In genomic region chr10:27258838-27259532, GRCh38 we compare ENCODE assay signal across 8 cellular contexts. TPM values are rescaled to one million over a fixed set of nuclear protein-coding genes. Genes with fewer than 3 reads are reported as not detected.
A peak's percentile ranks its signal among the peaks of the same experiment; 100 is the strongest.
DNase-seq lines count a peak whose midpoint lies in the region; ATAC-seq and TF ChIP-seq lines count a peak whose summit lies in the region.

No MANE protein-coding gene starts in this region.

- H3K4me3 ChIP-seq in AG09309 (ENCODE audit: control insufficient read depth, low read depth, low read length) (peak overlapping the region; percentile 20), endodermal cell (ENCODE audit: low read length) (peak overlapping the region; percentile 78), muscle layer of colon (ENCODE audit: low read depth in 1 of 2, low read length in 2 of 2) (peak overlapping the region; percentile 58 to 61)

- DNase-seq in AG09309 (ENCODE audit: low read depth) (no peak), endodermal cell (peak; percentile 76), COLO829 (ENCODE audit: low spot score) (no peak), kidney tubule cell (ENCODE audit: low spot score) (no peak)

- H3K36me3 Mint-ChIP-seq in endodermal cell (ENCODE audit: low read depth): no peaks in the 10 kb centered on the region

- H3K4me1 Mint-ChIP-seq in endodermal cell: peaks cover 3% of the 10 kb centered on the region

- H3K27me3 Mint-ChIP-seq in endodermal cell (ENCODE audit: insufficient read depth): peaks cover 69% of the 10 kb centered on the region

- H3K9ac ChIP-seq in endodermal cell (ENCODE audit: extremely low read depth, low read length, poor library complexity, severe bottlenecking) (peak overlapping the region; percentile 40), muscle layer of colon (ENCODE audit: low read length) (no peak overlapping the region)

- peak; percentile 76 for ATAC-seq in GM19397 (IDR thresholded peaks at IDR 0.05; ENCODE audit: unreplicated experiment)
- peak; percentile 53 for ATAC-seq in SK-N-SH treated with all-trans-retinoic acid at 6 μM for 48 hours
- no peak for ATAC-seq in GM18873 (IDR thresholded peaks at IDR 0.05; ENCODE audit: low FRiP score, unreplicated experiment)

- no peaks in the 10 kb centered on the region for H3K4me1 ChIP-seq in endodermal cell (ENCODE audit: control insufficient read depth, insufficient read depth, low read length)
- H3K4me1 ChIP-seq in muscle layer of colon (ENCODE audit: insufficient read depth, low read length): no peaks in the 10 kb centered on the region

- no peak overlapping the region for H3K27ac Mint-ChIP-seq in endodermal cell

- peaks cover 55% of the 10 kb centered on the region for H3K27me3 ChIP-seq in endodermal cell (ENCODE audit: control insufficient read depth, insufficient read depth, low read length, poor library complexity, severe bottlenecking)
- peaks cover 15 to 21% of the 10 kb centered on the region in 2 donors for H3K27me3 ChIP-seq in muscle layer of colon (ENCODE audit: control insufficient read depth in 1 of 2, insufficient read depth in 2 of 2, low read length in 2 of 2)

- peak overlapping the region; percentile 79 for H3K4me3 Mint-ChIP-seq in endodermal cell

- 1% methylated on average over 34 to 65 of the region's 65 CpGs for WGBS in endodermal cell (ENCODE audit: insufficient coverage in 1 of 2, insufficient read length in 1 of 2), 2 experiments

- no peak overlapping the region for H3K27ac ChIP-seq in endodermal cell (ENCODE audit: low read depth, low read length)
- no peak overlapping the region for H3K27ac ChIP-seq in muscle layer of colon (ENCODE audit: low read depth, low read length)

- H3K9me3 Mint-ChIP-seq in endodermal cell: peaks cover 13% of the 10 kb centered on the region

- H3K36me3 ChIP-seq in endodermal cell (ENCODE audit: control insufficient read depth, insufficient read depth, low read length) (no peaks in the 10 kb centered on the region), muscle layer of colon (ENCODE audit: insufficient read depth, low read length) (no peaks in the 10 kb centered on the region)

- no peak for TF ChIP-seq CTCF in AG09309 (IDR thresholded peaks at IDR 0.05; ENCODE audit: control insufficient read depth, insufficient read depth, low read depth, low read length, missing control alignments)
- TF ChIP-seq CTCF in endodermal cell (conservative IDR thresholded peaks at IDR 0.05): peak; percentile 33

- H3K9me3 ChIP-seq in endodermal cell (ENCODE audit: control insufficient read depth, low read length) (no peaks in the 10 kb centered on the region), muscle layer of colon (ENCODE audit: low read length) (no peaks in the 10 kb centered on the region)

TF ChIP-seq in SK-N-SH treated with all-trans-retinoic acid at 6 μM for 48 hours, 23 proteins besides CTCF, POLR2A, EP300 and RAD21:
- TF ChIP-seq CREB5 (CRISPR knock-in tag; IDR thresholded peaks at IDR 0.05; ENCODE audit: low read depth) (no peak), TOX (CRISPR knock-in tag; IDR thresholded peaks at IDR 0.05; ENCODE audit: borderline replicate concordance) (no peak), ARNTL (CRISPR knock-in tag; IDR thresholded peaks at IDR 0.05; ENCODE audit: borderline replicate concordance, low read depth) (no peak), OSR1 (CRISPR knock-in tag; IDR thresholded peaks at IDR 0.05) (no peak), SNAI2 (CRISPR knock-in tag; IDR thresholded peaks at IDR 0.05) (no peak), PATZ1 (CRISPR knock-in tag; IDR thresholded peaks at IDR 0.05; ENCODE audit: borderline replicate concordance) (no peak), ZNF8 (CRISPR knock-in tag; IDR thresholded peaks at IDR 0.05) (no peak)

RNA-seq across cellular contexts. Expression of gene ACBD5, which starts 18.4 kb away (rescaled TPM):
- 10 to 100 TPM; 13.7 to 20.7 TPM for total RNA-seq in endodermal cell
- polyA plus RNA-seq in endodermal cell (2013, experiment 1 of 2): 17.3 TPM
- polyA plus RNA-seq in endodermal cell (2013, experiment 2 of 2): 18.9 TPM

Comparison
In these comparisons a context has a peak if more than half of its experiments do, and no peak if none do; other contexts are left out.
1. H3K4me3 ChIP-seq: peak in every context shown above with its lines; median percentile 78 in endodermal cell; 60 in muscle layer of colon; 20 in AG09309.